ENCODE assay signal across 8 cellular contexts in genomic region chrX:129930941-129931410, GRCh38. TPM values are rescaled to one million over a fixed set of nuclear protein-coding genes. Genes with fewer than 3 reads are reported as not detected.
DNase-seq lines count a peak whose midpoint lies in the region; ATAC-seq and TF ChIP-seq lines count a peak whose summit lies in the region.

No MANE protein-coding gene starts in this region.

- H3K36me3 ChIP-seq in HUES64 (ENCODE audit: insufficient read depth, low read length): peaks cover 33% of the 10 kb centered on the region
- peaks cover 6% of the 10 kb centered on the region for H3K36me3 ChIP-seq in muscle layer of colon (ENCODE audit: insufficient read depth, low read length)

- H3K27ac ChIP-seq in HUES64 (ENCODE audit: low read depth, low read length): peak overlapping the region; percentile 42; the same call in 1 of the 2 replicates
- H3K27ac ChIP-seq in muscle layer of colon (ENCODE audit: low read depth, low read length): peak overlapping the region; percentile 48

- peak overlapping the region; percentile 77 for H3K9ac ChIP-seq in HUES64 (ENCODE audit: low read depth, low read length)
- H3K9ac ChIP-seq in muscle layer of colon (ENCODE audit: low read length): peak overlapping the region; percentile 61

- no peak for TF ChIP-seq CTCF in GM10266 (IDR thresholded peaks at IDR 0.05; ENCODE audit: control insufficient read depth, insufficient read depth, low read depth, missing control alignments)
- no peak for TF ChIP-seq CTCF in GM10248 (IDR thresholded peaks at IDR 0.05; ENCODE audit: control extremely low read depth, extremely low read depth, low read depth, missing control alignments)

- H3K9me3 ChIP-seq in HUES64 (ENCODE audit: insufficient read depth, low read depth, low read length): no peaks in the 10 kb centered on the region
- no peaks in the 10 kb centered on the region for H3K9me3 ChIP-seq in muscle layer of colon (ENCODE audit: low read length)

- 6% methylated on average over 12 of the region's 13 CpGs for WGBS in HUES64

- POLR2A ChIA-PET in GM10248 (lab: Yijun Ruan, JAX): no interaction called here

- no peaks in the 10 kb centered on the region for H3K27me3 Mint-ChIP-seq in central memory CD8-positive, alpha-beta T cell

- CTCF ChIA-PET in GM10248 (lab: Yijun Ruan, JAX): interaction anchor here (1.3 to 3.7 kb wide), 3 partner anchors 10 to 97 kb away, joined by 3 to 23 read pairs (median 5); no protein-coding TSS in a partner anchor

- H3K27me3 ChIP-seq in HUES64 (ENCODE audit: insufficient read depth, low read length): peaks cover 35% of the 10 kb centered on the region
- H3K27me3 ChIP-seq in muscle layer of colon (ENCODE audit: control insufficient read depth in 1 of 2, insufficient read depth in 2 of 2, low read length in 2 of 2): peaks cover 0 to 12% of the 10 kb centered on the region in 2 donors

- H3K4me1 ChIP-seq in HUES64 (ENCODE audit: insufficient read depth, low read length) (peaks cover 4% of the 10 kb centered on the region; the same call in 1 of the 2 replicates), muscle layer of colon (ENCODE audit: insufficient read depth, low read length) (no peaks in the 10 kb centered on the region)

- DNase-seq in GM10266 (ENCODE audit: extremely low spot score) (peak; percentile 23), kidney tubule cell (ENCODE audit: low spot score) (no peak), NCI-H1436 (lab: John Stamatoyannopoulos, UW) (no peak), GM10248 (ENCODE audit: extremely low spot score) (no peak)
- DNase-seq in central memory CD8-positive, alpha-beta T cell (ENCODE audit: low spot score in 2 of 2): no peak

- ATAC-seq in central memory CD8-positive, alpha-beta T cell (replicated peaks; ENCODE audit: extremely low read depth, poor library complexity, severe bottlenecking): no peak
- ATAC-seq in HG03039 (IDR thresholded peaks at IDR 0.05; ENCODE audit: unreplicated experiment): no peak

- H3K9me3 Mint-ChIP-seq in central memory CD8-positive, alpha-beta T cell: no peaks in the 10 kb centered on the region

- no peaks in the 10 kb centered on the region for H3K4me1 Mint-ChIP-seq in central memory CD8-positive, alpha-beta T cell

- H3K4me3 Mint-ChIP-seq in central memory CD8-positive, alpha-beta T cell: peak overlapping the region; percentile 77

- H3K4me3 ChIP-seq in HUES64 (ENCODE audit: low read length) (peak overlapping the region; percentile 71), muscle layer of colon (ENCODE audit: low read depth in 1 of 2, low read length in 2 of 2) (peak overlapping the region; percentile 4 to 66)

- peaks cover 10% of the 10 kb centered on the region for H3K36me3 Mint-ChIP-seq in central memory CD8-positive, alpha-beta T cell (ENCODE audit: insufficient read depth)

- peak overlapping the region; percentile 41 for H3K27ac Mint-ChIP-seq in central memory CD8-positive, alpha-beta T cell (ENCODE audit: low read depth)

RNA-seq across cellular contexts. Expression of gene UTP14A, which starts 25.0 kb away (rescaled TPM):
- 24.5 TPM for polyA plus RNA-seq in HUES64 (2013, experiment 1 of 2)
- polyA plus RNA-seq in HUES64 (2013, experiment 2 of 2): 18.1 TPM

RNA-seq across cellular contexts. Expression of gene BCORL1, which starts 51.5 kb away (rescaled TPM):
- 4.1 TPM for polyA plus RNA-seq in HUES64 (2013, experiment 1 of 2)
- polyA plus RNA-seq in HUES64 (2013, experiment 2 of 2): 7.0 TPM
